19 cellular contexts compared by ENCODE assay signal in genomic region chr13:27634231-27634630, GRCh38. TPM values are rescaled to one million over a fixed set of nuclear protein-coding genes. Genes with fewer than 3 reads are reported as not detected.
DNase-seq lines count a peak whose midpoint lies in the region; ATAC-seq, FAIRE-seq and TF ChIP-seq lines count a peak whose summit lies in the region.
"Had no signal": no experiment of that assay in that cellular context is flagged by ENCODE, and none has a peak within 500 bp of the region (broad histone marks: within the 10 kb centered on the region; RNA-seq: fewer than 3 reads in every experiment).

No MANE protein-coding gene starts in this region.

- peaks cover 23 to 50% (median 33%) of the 10 kb centered on the region in 3 donors for H3K4me1 Mint-ChIP-seq in IgD-negative memory B cell

- no peaks in the 10 kb centered on the region for H3K9me1 ChIP-seq in keratinocyte (ENCODE audit: control insufficient read depth, extremely low read depth, insufficient read depth, low read length)

- no peaks in the 10 kb centered on the region for H4K20me1 ChIP-seq in keratinocyte (ENCODE audit: control insufficient read depth, extremely low read depth, insufficient read depth, low read length)

- no peaks in the 10 kb centered on the region for H3K9me3 Mint-ChIP-seq in IgD-negative memory B cell

- TF ChIP-seq CTCF in bronchial epithelial cell (IDR thresholded peaks at IDR 0.05; ENCODE audit: insufficient read depth, low read length, severe bottlenecking) (no peak), keratinocyte (optimal IDR thresholded peaks at IDR 0.05 in 1 of 3, IDR thresholded peaks at IDR 0.05 in 1 of 3, conservative IDR thresholded peaks at IDR 0.05 in 1 of 3; ENCODE audit: extremely low read depth in 1 of 3, insufficient read depth in 2 of 3, low read length in 3 of 3) (no peak), vagina (IDR thresholded peaks at IDR 0.05) (no peak), omental fat pad (IDR thresholded peaks at IDR 0.05) (no peak), GM10248 (IDR thresholded peaks at IDR 0.05; ENCODE audit: control extremely low read depth, extremely low read depth, low read depth, missing control alignments) (no peak)

- H3K36me3 ChIP-seq in bronchial epithelial cell (ENCODE audit: control insufficient read depth, insufficient read depth, low read length) (no peaks in the 10 kb centered on the region), keratinocyte (ENCODE audit: control insufficient read depth in 2 of 2, extremely low read depth in 1 of 2, insufficient read depth in 2 of 2, low read length in 2 of 2) (peaks cover 0 to 3% of the 10 kb centered on the region in 2 experiments), vagina (no peaks in the 10 kb centered on the region)
- H3K36me3 ChIP-seq: BE2C had no signal

- H3K79me2 ChIP-seq in keratinocyte (ENCODE audit: control insufficient read depth, insufficient read depth, low read length), result peaks cover 47% of the 10 kb centered on the region

- H3K4me3 Mint-ChIP-seq in IgD-negative memory B cell, result no peak overlapping the region

- peak overlapping the region; percentile 10 to 77 (median 42) for H3K27ac Mint-ChIP-seq in IgD-negative memory B cell

- no peaks in the 10 kb centered on the region for H3K27me3 Mint-ChIP-seq in IgD-negative memory B cell

- CTCF ChIA-PET in GM10248 (lab: Yijun Ruan, JAX), result interaction anchor here (1.0 to 4.1 kb wide), 2 partner anchors 8 to 11 kb away, joined by 3 to 22 read pairs; no protein-coding TSS in a partner anchor

- H3K27ac ChIP-seq in keratinocyte (ENCODE audit: control insufficient read depth, insufficient read depth, low read length) (peak overlapping the region; percentile 86), vagina (peak overlapping the region; percentile 68)
- H3K27ac ChIP-seq: SJSA1 had no signal

- H3K9ac ChIP-seq in keratinocyte (ENCODE audit: control insufficient read depth, extremely low read depth, insufficient read depth, low read length), result peak overlapping the region; percentile 53

- TF ChIP-seq POLR2A in vagina (IDR thresholded peaks at IDR 0.05), result no peak

- no peaks in the 10 kb centered on the region for H3K36me3 Mint-ChIP-seq in IgD-negative memory B cell

- FAIRE-seq in bronchial epithelial cell (lab: Jason Lieb, UNC), result peak; percentile 100
- peak; percentile 99 for FAIRE-seq in keratinocyte (lab: Jason Lieb, UNC)
- FAIRE-seq: GM12878, GM18507, HTR-8/SVneo had no signal

- no peaks in the 10 kb centered on the region for H3K27me3 ChIP-seq in bronchial epithelial cell (ENCODE audit: control insufficient read depth, insufficient read depth, low read length)
- no peaks in the 10 kb centered on the region for H3K27me3 ChIP-seq in keratinocyte (ENCODE audit: control insufficient read depth, extremely low read depth, insufficient read depth, low read length)
- no peaks in the 10 kb centered on the region for H3K27me3 ChIP-seq in vagina
- H3K27me3 ChIP-seq: BE2C, SJSA1 had no signal

- POLR2A ChIA-PET in GM10248 (lab: Yijun Ruan, JAX), result no interaction called here

- dilution Hi-C loops in keratinocyte (cut with MboI; ENCODE audit: extremely low pct_ligation_motif_present, low sequenced_read_pairs), result no loop called here

- peak; percentile 100 for DNase-seq in bronchial epithelial cell (ENCODE audit: low read depth)
- peak; percentile 87 for DNase-seq in keratinocyte (ENCODE audit: low read depth, low spot score)
- DNase-seq in vagina (ENCODE audit: extremely low spot score in 2 of 2), result no peak
- no peak for DNase-seq in omental fat pad (ENCODE audit: low spot score)
- DNase-seq in GM10248 (ENCODE audit: extremely low spot score), result no peak
- no peak for DNase-seq in NCI-H2029 treated with DMSO at 0.1 percent for 48 hours (lab: John Stamatoyannopoulos, UW)
- DNase-seq: BE2C, Caco-2, DMS53, NCI-H1048, NCI-H146, NCI-H82, SW 1271 had no signal

- no peak overlapping the region for H3K4me3 ChIP-seq in bronchial epithelial cell (ENCODE audit: low read depth, low read length)
- H3K4me3 ChIP-seq in keratinocyte (ENCODE audit: control insufficient read depth in 2 of 3, extremely low read depth in 1 of 3, insufficient read depth in 2 of 3, low read depth in 1 of 3, low read length in 3 of 3), result peak overlapping the region in 2 of 3 experiments; percentile 9 to 54
- no peak overlapping the region for H3K4me3 ChIP-seq in vagina
- H3K4me3 ChIP-seq: GM12878, SJSA1 had no signal

- intact Hi-C loops in vagina (cut with DNase I), result no loop called here

- H3K4me1 ChIP-seq in keratinocyte (ENCODE audit: control insufficient read depth, extremely low read depth, insufficient read depth, low read length) (peaks cover 50% of the 10 kb centered on the region), vagina (peaks cover 59% of the 10 kb centered on the region)
- H3K4me1 ChIP-seq: Caco-2, SJSA1 had no signal

- H2AFZ ChIP-seq in keratinocyte (ENCODE audit: control insufficient read depth, low read length), result no peak overlapping the region

- peak overlapping the region; percentile 83 for H3K4me2 ChIP-seq in keratinocyte (ENCODE audit: control insufficient read depth, extremely low read depth, insufficient read depth, low read depth, low read length)

- H3K9me3 ChIP-seq in keratinocyte (ENCODE audit: control insufficient read depth, low read depth, low read length) (no peaks in the 10 kb centered on the region), vagina (no peaks in the 10 kb centered on the region)
- H3K9me3 ChIP-seq: BE2C, Caco-2, SJSA1 had no signal

- ATAC-seq in omental fat pad (ENCODE audit: low FRiP score), result no peak
- ATAC-seq: HCT116 had no signal

RNA-seq across cellular contexts. Expression of gene POLR1D, which starts 12.5 kb away (rescaled TPM):
- polyA plus RNA-seq in IgD-negative memory B cell, result 91.3 TPM
- total RNA-seq in bronchial epithelial cell, result 134 and 140 TPM in 2 replicates
- polyA plus RNA-seq in keratinocyte, result 152 to 235 TPM (median 204 TPM) in 3 replicates
- polyA plus RNA-seq in keratinocyte (2011; ENCODE audit: low read depth), result 183 TPM
- polyA plus RNA-seq in keratinocyte (2011; cell fraction: cytosol; rRNA removed), result 199 and 322 TPM in 2 replicates
- polyA plus RNA-seq in keratinocyte (2011; cell fraction: nucleus; rRNA removed), result 96.8 and 102 TPM in 2 replicates
- 193 and 217 TPM in 2 replicates for polyA plus RNA-seq in keratinocyte (2012; ENCODE audit: low replicate concordance)
- 29.4 to 86.5 TPM (median 63.1 TPM) in 3 replicates for polyA minus RNA-seq in keratinocyte
- polyA minus RNA-seq in keratinocyte (2011; cell fraction: cytosol; rRNA and poly(A)+ RNA removed), result 79.4 TPM
- 18.8 and 27.7 TPM in 2 replicates for polyA minus RNA-seq in keratinocyte (2011; cell fraction: nucleus; rRNA and poly(A)+ RNA removed)
- 74.2 TPM for total RNA-seq in vagina
- total RNA-seq in omental fat pad, result 100 to 1,000 TPM in 1 of 4 donors, 10 to 100 TPM in 3; 69.0 to 110 (median 75.5) TPM

RNA-seq across cellular contexts. Expression of gene LNX2, which starts 13.9 kb away (rescaled TPM):
- polyA plus RNA-seq in IgD-negative memory B cell (3.9 TPM), keratinocyte (12.1 to 17.0 TPM (median 14.4 TPM) in 3 replicates)
- total RNA-seq in bronchial epithelial cell (29.1 and 29.2 TPM in 2 replicates), vagina (12.0 TPM), omental fat pad (1 to 10 TPM; 5.0 to 6.6 (median 5.7) TPM)
- polyA plus RNA-seq in keratinocyte (2011; ENCODE audit: low read depth), result 5.5 TPM
- 9.5 and 13.5 TPM in 2 replicates for polyA plus RNA-seq in keratinocyte (2011; cell fraction: cytosol; rRNA removed)
- polyA plus RNA-seq in keratinocyte (2011; cell fraction: nucleus; rRNA removed), result 18.1 and 19.1 TPM in 2 replicates
- polyA plus RNA-seq in keratinocyte (2012; ENCODE audit: low replicate concordance), result 9.1 and 10.4 TPM in 2 replicates
- polyA minus RNA-seq in keratinocyte, result 16.2 to 22.1 TPM (median 19.6 TPM) in 3 replicates
- 11.5 TPM for polyA minus RNA-seq in keratinocyte (2011; cell fraction: cytosol; rRNA and poly(A)+ RNA removed)
- 17.7 and 35.8 TPM in 2 replicates for polyA minus RNA-seq in keratinocyte (2011; cell fraction: nucleus; rRNA and poly(A)+ RNA removed)

Comparison
In these comparisons a context has a peak if more than half of its experiments do, and no peak if none do; other contexts are left out.
1. DNase-seq: peak in bronchial epithelial cell (single experiment) and keratinocyte (single experiment); none in vagina (0 of 2), omental fat pad (single experiment), GM10248 (single experiment) and NCI-H2029 treated with DMSO at 0.1 percent for 48 hours (single experiment).
2. H3K4me3 ChIP-seq: peak in keratinocyte (2 of 3); none in bronchial epithelial cell (single experiment) and vagina (0 of 2).